19 cellular contexts compared by ENCODE assay signal in the genomic region with DNA sequence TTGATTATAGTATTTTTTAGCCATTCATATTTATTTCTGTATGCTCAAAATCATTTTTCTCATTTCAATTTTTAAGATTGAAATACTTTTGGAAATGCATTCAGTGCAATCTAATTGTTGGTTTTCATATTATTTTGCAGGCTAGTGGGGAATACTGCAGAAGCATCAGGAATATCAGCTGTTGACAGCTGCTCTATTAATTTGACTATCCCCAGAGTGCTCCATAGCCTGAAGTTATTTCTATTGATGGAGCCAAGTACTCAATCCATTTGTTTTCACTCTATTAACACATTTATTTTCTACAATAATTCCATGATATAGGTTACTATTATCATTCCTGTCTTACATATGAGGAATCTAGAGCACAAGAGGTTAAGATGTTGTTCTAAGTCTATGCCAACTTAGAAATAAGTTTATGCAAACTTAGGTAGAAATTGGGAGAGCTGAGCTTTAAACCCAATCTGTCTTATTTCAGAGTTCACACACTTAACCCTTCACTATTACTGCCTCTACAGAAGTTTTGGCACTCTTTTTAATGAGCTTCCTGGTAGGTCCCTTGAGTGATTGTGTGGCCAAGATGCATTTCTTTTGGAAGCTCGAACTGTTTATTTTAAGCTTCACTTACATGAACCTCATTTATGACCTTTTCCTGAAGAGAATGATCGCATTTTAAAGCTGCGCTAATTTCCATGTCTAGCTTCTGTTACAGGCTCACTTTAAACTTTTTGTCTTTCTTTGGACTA.
"Had no signal": no experiment of that assay in that cellular context is flagged by ENCODE, and none has a peak within 500 bp of the region (broad histone marks: within the 10 kb centered on the region; RNA-seq: fewer than 3 reads in every experiment).

No MANE protein-coding gene starts in this region.

- H3K36me3 Mint-ChIP-seq: activated naive CD4-positive, alpha-beta T cell treated with anti-CD3 and anti-CD28 coated beads, Interleukin-2, amount 50 U/mL, for 24 hours; stimulated activated memory B cell treated with anti-CD40 and anti-IgM and Interleukin-4, amounts not matched to agents 10 μg/mL and 1 μg/mL and 100 μg/mL, for 72 hours had no signal

- H3K27ac Mint-ChIP-seq: activated naive CD4-positive, alpha-beta T cell treated with anti-CD3 and anti-CD28 coated beads, Interleukin-2, amount 50 U/mL, for 24 hours; stimulated activated memory B cell treated with anti-CD40 and anti-IgM and Interleukin-4, amounts not matched to agents 10 μg/mL and 1 μg/mL and 100 μg/mL, for 72 hours; T-helper 1 cell treated with Interleukin-12 subunit alpha and Interleukin-12 subunit beta and Interleukin-4 antibody, amounts not matched to agents 30 μg/mL and 1 μg/mL, for 36 hours had no signal

- H3K9me3 Mint-ChIP-seq: activated naive CD4-positive, alpha-beta T cell treated with anti-CD3 and anti-CD28 coated beads, Interleukin-2, amount 50 U/mL, for 24 hours; activated T-cell treated with anti-CD3 and anti-CD28 coated beads, Interleukin-2, amount 50 U/mL, for 4 hours; stimulated activated memory B cell treated with anti-CD40 and anti-IgM and Interleukin-4, amounts not matched to agents 10 μg/mL and 1 μg/mL and 100 μg/mL, for 72 hours; T-helper 1 cell treated with Interleukin-12 subunit alpha and Interleukin-12 subunit beta and Interleukin-4 antibody, amounts not matched to agents 30 μg/mL and 1 μg/mL, for 36 hours had no signal

- H3K36me3 ChIP-seq: ascending aorta, breast epithelium, neutrophil, thoracic aorta, upper lobe of right lung had no signal

- H3K79me2 ChIP-seq: parathyroid adenoma had no signal

- H3K27ac ChIP-seq: ascending aorta, breast epithelium, neutrophil, parathyroid adenoma, thoracic aorta, upper lobe of right lung had no signal

- H2AFZ ChIP-seq: parathyroid adenoma had no signal

- H3K4me1 Mint-ChIP-seq: activated naive CD4-positive, alpha-beta T cell treated with anti-CD3 and anti-CD28 coated beads, Interleukin-2, amount 50 U/mL, for 24 hours; stimulated activated memory B cell treated with anti-CD40 and anti-IgM and Interleukin-4, amounts not matched to agents 10 μg/mL and 1 μg/mL and 100 μg/mL, for 72 hours had no signal

- H3K9me3 ChIP-seq: ascending aorta, breast epithelium, neutrophil, thoracic aorta, upper lobe of right lung had no signal

- H3K4me3 ChIP-seq: ascending aorta, breast epithelium, thoracic aorta, upper lobe of right lung had no signal

- H3K4me3 Mint-ChIP-seq: activated naive CD4-positive, alpha-beta T cell treated with anti-CD3 and anti-CD28 coated beads, Interleukin-2, amount 50 U/mL, for 24 hours; activated T-cell treated with anti-CD3 and anti-CD28 coated beads, Interleukin-2, amount 50 U/mL, for 4 hours; stimulated activated memory B cell treated with anti-CD40 and anti-IgM and Interleukin-4, amounts not matched to agents 10 μg/mL and 1 μg/mL and 100 μg/mL, for 72 hours; T-helper 1 cell treated with Interleukin-12 subunit alpha and Interleukin-12 subunit beta and Interleukin-4 antibody, amounts not matched to agents 30 μg/mL and 1 μg/mL, for 36 hours had no signal

- DNase-seq: activated CD4-positive, alpha-beta T cell treated with anti-CD3 and anti-CD28 coated beads, Interleukin-2, amount 50 U/mL, for 1 hour; activated CD4-positive, CD25-positive, alpha-beta regulatory T cell treated with anti-CD3 and anti-CD28 coated beads, Interleukin-2, amount 50 U/mL, for 72 hours; activated CD8-positive, alpha-beta memory T cell treated with anti-CD3 and anti-CD28 coated beads, Interleukin-2, amount 50 U/mL, for 4 hours; activated effector memory CD4-positive, alpha-beta T cell treated with anti-CD3 and anti-CD28 coated beads, Interleukin-2, amount 50 U/mL, for 16 hours; activated T-cell treated with anti-CD3 and anti-CD28 coated beads, Interleukin-2, amount 50 U/mL, for 4 hours; cerebellar nuclear complex; effector CD4-positive, alpha-beta T cell; foreskin melanocyte; mammary epithelial cell; stimulated activated CD4-positive, alpha-beta T cell treated with anti-CD3 and anti-CD28 coated beads, Interleukin-4, amount 100 ng/mL, for 4 hours; upper lobe of right lung had no signal

- H3K27me3 ChIP-seq: ascending aorta, breast epithelium, neutrophil, upper lobe of right lung had no signal

- H3K4me1 ChIP-seq: ascending aorta, breast epithelium, parathyroid adenoma, upper lobe of right lung had no signal

- H3K9ac ChIP-seq: parathyroid adenoma had no signal

- H3K27me3 Mint-ChIP-seq: activated naive CD4-positive, alpha-beta T cell treated with anti-CD3 and anti-CD28 coated beads, Interleukin-2, amount 50 U/mL, for 24 hours; stimulated activated memory B cell treated with anti-CD40 and anti-IgM and Interleukin-4, amounts not matched to agents 10 μg/mL and 1 μg/mL and 100 μg/mL, for 72 hours had no signal
